21 cellular contexts compared by ENCODE assay signal in genomic region chr21:28193189-28193588, GRCh38.
DNase-seq lines count a peak whose midpoint lies in the region; ATAC-seq, FAIRE-seq and TF ChIP-seq lines count a peak whose summit lies in the region.
"Had no signal": no experiment of that assay in that cellular context is flagged by ENCODE, and none has a peak within 500 bp of the region (broad histone marks: within the 10 kb centered on the region; RNA-seq: fewer than 3 reads in every experiment).

No MANE protein-coding gene starts in this region.

- no peak overlapping the region for H3K18ac ChIP-seq in neuronal stem cell (ENCODE audit: low read length)

- H3K4me1 ChIP-seq in DND-41 (ENCODE audit: insufficient read depth, low read length), result no peaks in the 10 kb centered on the region
- H3K4me1 ChIP-seq in neuronal stem cell (ENCODE audit: control insufficient read depth in 2 of 2, insufficient read depth in 1 of 2, low read depth in 1 of 2, low read length in 2 of 2), result no peaks in the 10 kb centered on the region
- H3K4me1 ChIP-seq: body of pancreas, parathyroid adenoma had no signal

- no peak overlapping the region for H4K91ac ChIP-seq in neuronal stem cell (ENCODE audit: low read depth, low read length, poor library complexity)

- no peak overlapping the region for H4K8ac ChIP-seq in neuronal stem cell (ENCODE audit: low read depth, low read length)

- H2BK120ac ChIP-seq in neuronal stem cell (ENCODE audit: low read depth, low read length), result no peak overlapping the region

- H3K79me2 ChIP-seq in DND-41 (ENCODE audit: insufficient read depth, low read length), result no peaks in the 10 kb centered on the region
- H3K79me2 ChIP-seq: parathyroid adenoma had no signal

- H3K79me1 ChIP-seq in neuronal stem cell (ENCODE audit: low read depth, low read length), result no peaks in the 10 kb centered on the region

- TF ChIP-seq CTCF in DND-41 (IDR thresholded peaks at IDR 0.05; ENCODE audit: borderline replicate concordance, extremely low read depth, low read length, poor library complexity, severe bottlenecking) (peak; percentile 6), LNCaP clone FGC (IDR thresholded peaks at IDR 0.05; ENCODE audit: control insufficient read depth, extremely low read depth, insufficient read depth) (peak; percentile 22; the same call in 1 of the 2 replicates), cardiac fibroblast (IDR thresholded peaks at IDR 0.05; ENCODE audit: low read depth, low read length) (peak; percentile 9)

- WGBS in neuronal stem cell (ENCODE audit: extremely low coverage in 2 of 2, insufficient read length in 2 of 2, insufficient replicate concordance in 1 of 2), 2 donors, result no CpG with 5 or more reads among the region's 2 CpGs

- no peak overlapping the region for H2BK5ac ChIP-seq in neuronal stem cell (ENCODE audit: low read length)

- no peak overlapping the region for H2AK5ac ChIP-seq in neuronal stem cell (ENCODE audit: low read depth, low read length)

- H4K20me1 ChIP-seq in DND-41 (ENCODE audit: insufficient read depth, low read length), result no peaks in the 10 kb centered on the region

- H3K27ac ChIP-seq in DND-41 (ENCODE audit: low read length) (no peak overlapping the region), neuronal stem cell (replicated peaks; ENCODE audit: low read length) (no peak overlapping the region)
- H3K27ac ChIP-seq: body of pancreas, parathyroid adenoma, skin epidermis had no signal

- no peak overlapping the region for H3K9ac ChIP-seq in DND-41 (ENCODE audit: low read depth, low read length)
- H3K9ac ChIP-seq in neuronal stem cell (ENCODE audit: low read depth, low read length, poor library complexity), result no peak overlapping the region
- H3K9ac ChIP-seq: parathyroid adenoma had no signal

- no peak for DNase-seq in DND-41
- no peak for DNase-seq in LNCaP clone FGC (ENCODE audit: low read depth)
- no peak for DNase-seq in cardiac fibroblast (ENCODE audit: low read depth in 2 of 2)
- DNase-seq in iris pigment epithelial cell (ENCODE audit: low read depth), result peak; percentile 28
- DNase-seq in H54 (ENCODE audit: insufficient read length, low spot score), result no peak
- DNase-seq in RCC 7860 (ENCODE audit: low spot score), result no peak
- DNase-seq in neuronal stem cell (ENCODE audit: low spot score), result no peak
- DNase-seq: activated CD4-positive, alpha-beta T cell treated with anti-CD3 and anti-CD28 coated beads, Interleukin-2, amount 50 U/mL, for 4 hours; activated T-cell treated with anti-CD3 and anti-CD28 coated beads, Interleukin-2, amount 50 U/mL, for 4 hours; body of pancreas; erythroblast; glutamatergic neuron; naive B cell; NCI-H1694 treated with DMSO at 0.1 percent for 48 hours; NCI-H446 treated with DMSO at 0.1 percent for 48 hours; Right ventricle myocardium superior; stimulated activated CD4-positive, alpha-beta T cell treated with anti-CD3 and anti-CD28 coated beads, Interleukin-2, amount 100 ng/mL, for 48 hours had no signal

- FAIRE-seq in H54 (lab: Jason Lieb, UNC), result no peak
- no peak for FAIRE-seq in RCC 7860 (lab: Jason Lieb, UNC)
- FAIRE-seq: G401.6 had no signal

- H3K4me2 ChIP-seq in DND-41 (ENCODE audit: insufficient read depth, low read length) (no peak overlapping the region), neuronal stem cell (ENCODE audit: insufficient read depth, low read length, poor library complexity, severe bottlenecking) (no peak overlapping the region)

- no peak overlapping the region for H3K23ac ChIP-seq in neuronal stem cell (ENCODE audit: low read depth, low read length, poor library complexity)

- H2BK15ac ChIP-seq in neuronal stem cell (ENCODE audit: low read length), result no peak overlapping the region

- H3K36me3 ChIP-seq in DND-41 (ENCODE audit: insufficient read depth, low read length) (no peaks in the 10 kb centered on the region), neuronal stem cell (replicated peaks in 1 of 2; ENCODE audit: control insufficient read depth in 2 of 2, insufficient read depth in 2 of 2, low read length in 2 of 2) (no peaks in the 10 kb centered on the region)

- no peak for TF ChIP-seq POLR2A in H54 (IDR thresholded peaks at IDR 0.05; ENCODE audit: low read depth, low read length)

- H3K27me3 ChIP-seq in DND-41 (ENCODE audit: insufficient read depth, low read length, poor library complexity) (no peaks in the 10 kb centered on the region), neuronal stem cell (ENCODE audit: control insufficient read depth in 3 of 3, insufficient read depth in 3 of 3, low read depth in 1 of 3, low read length in 3 of 3) (no peaks in the 10 kb centered on the region)
- H3K27me3 ChIP-seq: body of pancreas had no signal

- H3K14ac ChIP-seq in neuronal stem cell (ENCODE audit: low read length), result no peak overlapping the region

- no peaks in the 10 kb centered on the region for H3K9me3 ChIP-seq in DND-41 (ENCODE audit: insufficient read depth, low read length, severe bottlenecking)
- H3K9me3 ChIP-seq in neuronal stem cell (replicated peaks in 1 of 2; ENCODE audit: control insufficient read depth in 2 of 2, insufficient read depth in 1 of 2, low read depth in 1 of 2, low read length in 2 of 2), result peaks cover 0 to 3% of the 10 kb centered on the region in 2 donors
- H3K9me3 ChIP-seq: body of pancreas had no signal

- no peak overlapping the region for H2BK12ac ChIP-seq in neuronal stem cell (ENCODE audit: low read length)

- no peak overlapping the region for H2AFZ ChIP-seq in DND-41 (ENCODE audit: low read depth, low read length)
- H2AFZ ChIP-seq in neuronal stem cell (ENCODE audit: low read length), result no peak overlapping the region
- H2AFZ ChIP-seq: parathyroid adenoma had no signal

- ATAC-seq in DND-41 (ENCODE audit: insufficient read depth, low read depth), result no peak
- ATAC-seq in HG02588 (IDR thresholded peaks at IDR 0.05; ENCODE audit: unreplicated experiment), result no peak
- ATAC-seq: activated T-cell treated with anti-CD3 and anti-CD28 coated beads, Interleukin-2, amount 50 U/mL, for 4 hours; body of pancreas had no signal

- H3K4ac ChIP-seq in neuronal stem cell (ENCODE audit: low read length), result no peak overlapping the region

- H3K4me3 ChIP-seq in DND-41 (ENCODE audit: low read depth in 1 of 2, low read length in 2 of 2) (no peak overlapping the region), LNCaP clone FGC (ENCODE audit: low read depth, low read length) (no peak overlapping the region), cardiac fibroblast (replicated peaks in 1 of 2; ENCODE audit: low read depth in 2 of 2, low read length in 2 of 2) (no peak overlapping the region), neuronal stem cell (ENCODE audit: low read length in 2 of 2) (no peak overlapping the region)
- H3K4me3 ChIP-seq: body of pancreas, skin epidermis had no signal
